In genomic region chr7:38978474-38978873, GRCh38 we compare ENCODE assay signal across 1 cellular context.
TF ChIP-seq lines count a peak whose summit lies in the region.

No MANE protein-coding gene starts in this region.

TF ChIP-seq in H1, 55 proteins besides CTCF, POLR2A, EP300 and RAD21:
- TF ChIP-seq NANOG (IDR thresholded peaks at IDR 0.05; ENCODE audit: insufficient read depth, low read depth, low read length, poor library complexity, severe bottlenecking) (no peak), JUN (IDR thresholded peaks at IDR 0.05; ENCODE audit: low read depth, low read length) (no peak), SIRT6 (IDR thresholded peaks at IDR 0.05; ENCODE audit: low read length) (no peak), CBX8 (IDR thresholded peaks at IDR 0.05; ENCODE audit: borderline replicate concordance, low read depth, low read length) (no peak), KDM1A (IDR thresholded peaks at IDR 0.05; ENCODE audit: borderline replicate concordance, low read length) (no peak), SP2 (IDR thresholded peaks at IDR 0.05; ENCODE audit: low read length) (no peak), SIX5 (IDR thresholded peaks at IDR 0.05; ENCODE audit: low read depth, low read length) (no peak), YY1 (IDR thresholded peaks at IDR 0.05; ENCODE audit: low read depth, low read length) (no peak)
TF ChIP-seq in H1: peak in this region for 0.
